In genomic region chr1:30899577-30900389, GRCh38 we compare ENCODE assay signal across 15 cellular contexts. TPM values are rescaled to one million over a fixed set of nuclear protein-coding genes. Genes with fewer than 3 reads are reported as not detected.
DNase-seq lines count a peak whose midpoint lies in the region; ATAC-seq, FAIRE-seq and TF ChIP-seq lines count a peak whose summit lies in the region.
"Had no signal": no experiment of that assay in that cellular context is flagged by ENCODE, and none has a peak within 500 bp of the region (broad histone marks: within the 10 kb centered on the region; RNA-seq: fewer than 3 reads in every experiment).

No MANE protein-coding gene starts in this region.

- DNase-seq in heart left ventricle: peak in 3 of 5 donors; percentile 7 to 19 (median 7)
- no peak for DNase-seq in heart right ventricle
- DNase-seq in bronchial epithelial cell (ENCODE audit: low read depth): no peak
- no peak for DNase-seq in neural crest cell (ENCODE audit: low read depth, low spot score)
- DNase-seq in GM19240 (ENCODE audit: insufficient read length, low spot score): no peak
- DNase-seq in AML-193 (lab: John Stamatoyannopoulos, UW): no peak
- DNase-seq: CD4-positive, alpha-beta T cell; H7; NCI-H1417 treated with DMSO at 0.1 percent for 48 hours; NCI-H2081 treated with DMSO at 0.1 percent for 48 hours; NCI-H774; SHP77 had no signal

- no peaks in the 10 kb centered on the region for H3K36me3 ChIP-seq in heart left ventricle
- H3K36me3 ChIP-seq in heart right ventricle: no peaks in the 10 kb centered on the region
- no peaks in the 10 kb centered on the region for H3K36me3 ChIP-seq in bronchial epithelial cell (ENCODE audit: control insufficient read depth, insufficient read depth, low read length)

- H3K4me1 Mint-ChIP-seq in neural crest cell: peaks cover 56% of the 10 kb centered on the region

- H3K4me1 ChIP-seq in heart left ventricle (peaks cover 5 to 43% (median 28%) of the 10 kb centered on the region in 12 donors), heart right ventricle (peaks cover 11 to 54% (median 34%) of the 10 kb centered on the region in 9 donors)

- H3K27me3 ChIP-seq in heart left ventricle (no peaks in the 10 kb centered on the region), heart right ventricle (no peaks in the 10 kb centered on the region), bronchial epithelial cell (ENCODE audit: control insufficient read depth, insufficient read depth, low read length) (no peaks in the 10 kb centered on the region)

- TF ChIP-seq POLR2A in heart left ventricle (IDR thresholded peaks at IDR 0.05): no peak

- H3K27ac ChIP-seq in heart left ventricle: peak overlapping the region in 1 of 12 donors; percentile 88
- H3K27ac ChIP-seq in heart right ventricle: no peak overlapping the region

- H3K27me3 Mint-ChIP-seq in neural crest cell (ENCODE audit: low read depth): no peaks in the 10 kb centered on the region

- H3K36me3 Mint-ChIP-seq in neural crest cell (ENCODE audit: low read depth): no peaks in the 10 kb centered on the region

- WGBS in heart left ventricle, 4 donors: 82 to 91% (median 84%) methylated on average over 13 of the region's 13 CpGs
- WGBS in heart right ventricle, 2 donors: 77 to 90% methylated on average over 13 of the region's 13 CpGs

- H3K4me3 ChIP-seq in heart left ventricle (no peak overlapping the region), heart right ventricle (no peak overlapping the region), bronchial epithelial cell (ENCODE audit: low read depth, low read length) (no peak overlapping the region)

- peak overlapping the region; percentile 35 for H3K4me3 Mint-ChIP-seq in neural crest cell
- H3K4me3 Mint-ChIP-seq: CD4-positive, alpha-beta T cell; IgD-negative memory B cell had no signal

- H3K9me3 ChIP-seq in heart left ventricle (no peaks in the 10 kb centered on the region), heart right ventricle (no peaks in the 10 kb centered on the region)

- peak overlapping the region; percentile 91 for H3K27ac Mint-ChIP-seq in neural crest cell (ENCODE audit: unreplicated experiment)
- H3K27ac Mint-ChIP-seq: CD4-positive, alpha-beta T cell; IgD-negative memory B cell had no signal

- FAIRE-seq in bronchial epithelial cell (lab: Jason Lieb, UNC): peak; percentile 62
- FAIRE-seq: RCC 7860 had no signal

- no peak for ATAC-seq in heart left ventricle
- no peak for ATAC-seq in heart right ventricle
- ATAC-seq in HG03196 (IDR thresholded peaks at IDR 0.05; ENCODE audit: unreplicated experiment): no peak

- H3K9me3 Mint-ChIP-seq in neural crest cell: no peaks in the 10 kb centered on the region
- H3K9me3 Mint-ChIP-seq: CD4-positive, alpha-beta T cell; IgD-negative memory B cell had no signal

- intact Hi-C loops in heart left ventricle (cut with DNase I): loop anchor here in 5 of 10 donors (5.0 to 10.0 kb wide), 4 partner anchors 45 to 55 kb away; no protein-coding TSS in a partner anchor
- intact Hi-C loops in heart right ventricle (cut with DNase I): loop anchor here in 1 of 10 donors (10.0 kb wide), 1 partner anchor 45 kb away; no protein-coding TSS in a partner anchor

- TF ChIP-seq CTCF in heart left ventricle (IDR thresholded peaks at IDR 0.05) (no peak), heart right ventricle (IDR thresholded peaks at IDR 0.05) (no peak), bronchial epithelial cell (IDR thresholded peaks at IDR 0.05; ENCODE audit: insufficient read depth, low read length, severe bottlenecking) (no peak), neural crest cell (conservative IDR thresholded peaks at IDR 0.05) (no peak)

RNA-seq across cellular contexts. Expression of gene SDC3, which starts 8.8 kb away (rescaled TPM):
- total RNA-seq in heart left ventricle: 10 to 100 TPM; 16.8 to 83.4 (median 29.5) TPM
- 10 to 100 TPM; 22.0 to 24.6 TPM for polyA plus RNA-seq in heart left ventricle
- 10 to 100 TPM; 17.9 to 57.7 (median 22.1) TPM for total RNA-seq in heart right ventricle
- polyA plus RNA-seq in heart right ventricle: 10 to 100 TPM; 13.1 to 22.2 TPM
- 2.4 and 4.7 TPM in 2 replicates for total RNA-seq in bronchial epithelial cell
- 116 and 129 TPM in 2 replicates for total RNA-seq in neural crest cell
- polyA plus RNA-seq: IgD-negative memory B cell had no signal

Comparison
In these comparisons a context has a peak if more than half of its experiments do, and no peak if none do; other contexts are left out.
1. DNase-seq: peak in heart left ventricle (3 of 5); none in heart right ventricle (0 of 2), bronchial epithelial cell (single experiment), neural crest cell (single experiment), GM19240 (single experiment) and AML-193 (0 of 2).